Comparison of ENCODE assay signal across 8 cellular contexts in genomic region chr18:62187543-62188378, GRCh38. TPM values are rescaled to one million over a fixed set of nuclear protein-coding genes. Genes with fewer than 3 reads are reported as not detected.
DNase-seq lines count a peak whose midpoint lies in the region; FAIRE-seq and TF ChIP-seq lines count a peak whose summit lies in the region.

No MANE protein-coding gene starts in this region.

- TF ChIP-seq CTCF in brain (conservative IDR thresholded peaks at IDR 0.05): peak in 1 of 2 experiments; percentile 13

- no peaks in the 10 kb centered on the region for H3K27me3 ChIP-seq in skeletal muscle satellite cell (ENCODE audit: control insufficient read depth, insufficient read depth, low read length)

- peaks cover 12% of the 10 kb centered on the region for H3K4me1 ChIP-seq in skeletal muscle satellite cell (ENCODE audit: control insufficient read depth, insufficient read depth, low read length)

- peak; percentile 36 for DNase-seq in ACHN
- no peak for DNase-seq in GM12891 (ENCODE audit: insufficient read length, low spot score)
- peak in 39 of 76 experiments; percentile 5 to 53 (median 26) for DNase-seq in HUDEP-2 (lab: John Stamatoyannopoulos, UW; ENCODE audit: unreplicated experiment in 76 of 76)
- DNase-seq in SK-N-MC (ENCODE audit: low read depth, low spot score): no peak
- no peak for DNase-seq in middle frontal gyrus (ENCODE audit: extremely low spot score, low spot score)

- H3K9me3 Mint-ChIP-seq in brain: peaks cover 0 to 14% (median 10%) of the 10 kb centered on the region in 5 experiments

- H3K9ac ChIP-seq in SK-N-MC (ENCODE audit: insufficient read length): peak overlapping the region; percentile 80
- peak overlapping the region; percentile 92 for H3K9ac ChIP-seq in skeletal muscle satellite cell (ENCODE audit: low read depth, low read length)

- TF ChIP-seq POLR2A in GM12891 (IDR thresholded peaks at IDR 0.05; ENCODE audit: low read depth, low read length): no peak

- peaks cover 66% of the 10 kb centered on the region for H3K4me1 Mint-ChIP-seq in brain

- peak; percentile 66 for FAIRE-seq in GM12891 (lab: Jason Lieb, UNC)

- H3K36me3 ChIP-seq in SK-N-MC (ENCODE audit: insufficient read depth, low read length) (no peaks in the 10 kb centered on the region), skeletal muscle satellite cell (ENCODE audit: insufficient read depth, low read length) (no peaks in the 10 kb centered on the region)

- peak overlapping the region; percentile 99 to 100 (median 99) for H3K27ac Mint-ChIP-seq in brain

- peak overlapping the region; percentile 98 to 100 (median 100) for H3K4me3 Mint-ChIP-seq in brain

- H3K4me2 ChIP-seq in skeletal muscle satellite cell (ENCODE audit: low read length): peak overlapping the region; percentile 93

- peaks cover 20% of the 10 kb centered on the region for H3K27me3 Mint-ChIP-seq in brain

- H3K9me3 ChIP-seq in SK-N-MC (ENCODE audit: low read depth, low read length) (no peaks in the 10 kb centered on the region), iPS-18c (ENCODE audit: control insufficient read depth, insufficient read depth, low read length) (no peaks in the 10 kb centered on the region), skeletal muscle satellite cell (replicated peaks; ENCODE audit: low read length) (no peaks in the 10 kb centered on the region)

- H3K27ac ChIP-seq in SK-N-MC: no peak overlapping the region

- in situ Hi-C loops in ACHN (cut with HindIII; ENCODE audit: low pct_ligation_motif_present, low pct_unique_long_range_greater_than_20kb, low sequenced_read_pairs): no loop called here

- H3K4me3 ChIP-seq in SK-N-MC: peak overlapping the region; percentile 95
- H3K4me3 ChIP-seq in iPS-18c (ENCODE audit: insufficient read depth, low read depth, low read length): peak overlapping the region; percentile 88
- H3K4me3 ChIP-seq in skeletal muscle satellite cell (ENCODE audit: low read length): peak overlapping the region; percentile 99

- H3K36me3 Mint-ChIP-seq in brain: peaks cover 23% of the 10 kb centered on the region

TF ChIP-seq in GM12891, 5 proteins besides CTCF, POLR2A, EP300 and RAD21:
- no peak for TF ChIP-seq PAX5 (IDR thresholded peaks at IDR 0.05; ENCODE audit: insufficient read depth, low read length, severe bottlenecking)
- no peak for TF ChIP-seq SPI1 (IDR thresholded peaks at IDR 0.05; ENCODE audit: low read depth, low read length)
- no peak for TF ChIP-seq TAF1 (IDR thresholded peaks at IDR 0.05; ENCODE audit: low read depth, low read length)
- TF ChIP-seq POLR2AphosphoS5 (IDR thresholded peaks at IDR 0.05; ENCODE audit: low read depth, low read length): no peak
- no peak for TF ChIP-seq POU2F2 (IDR thresholded peaks at IDR 0.05; ENCODE audit: low read depth, low read length)

RNA-seq across cellular contexts. Expression of gene RELCH, which starts 0.7 kb away (rescaled TPM):
- polyA plus RNA-seq in GM12891 (2012; ENCODE audit: low read depth, missing spikeins): 6.9 TPM
- 9.3 TPM for polyA plus RNA-seq in brain (ENCODE audit: insufficient read depth, low read depth, low replicate concordance)
- 29.7 and 33.0 TPM in 2 replicates for total RNA-seq in skeletal muscle satellite cell (2012; rRNA removed)

RNA-seq across cellular contexts. Expression of gene PIGN, which starts 0.9 kb away (rescaled TPM):
- 6.4 TPM for polyA plus RNA-seq in GM12891 (2012; ENCODE audit: low read depth, missing spikeins)
- 6.4 TPM for polyA plus RNA-seq in brain (ENCODE audit: insufficient read depth, low read depth, low replicate concordance)
- total RNA-seq in skeletal muscle satellite cell (2012; rRNA removed): 34.2 and 34.9 TPM in 2 replicates

Comparison
In these comparisons a context has a peak if more than half of its experiments do, and no peak if none do; other contexts are left out.
1. DNase-seq: peak in ACHN (single experiment) and HUDEP-2 (39 of 76); none in GM12891 (single experiment), SK-N-MC (single experiment) and middle frontal gyrus (single experiment).
2. Peak in every context shown above with its lines, with median percentiles within 50 percentile points of each other: H3K4me3 ChIP-seq.